ENCODE assay signal across 7 cellular contexts in genomic region chr13:110854866-110855265, GRCh38.
"Had no signal": no experiment of that assay in that cellular context is flagged by ENCODE, and none has a peak within 500 bp of the region (broad histone marks: within the 10 kb centered on the region; RNA-seq: fewer than 3 reads in every experiment).

No MANE protein-coding gene starts in this region.

- H3K4me3 Mint-ChIP-seq: IgD-negative memory B cell had no signal

- H3K27ac ChIP-seq: HL-60, KMS-11 had no signal

- H3K4me3 ChIP-seq: K562 had no signal

- H3K9ac ChIP-seq: KMS-11 had no signal

- H3K4me2 ChIP-seq: KMS-11 had no signal

- H3K36me3 Mint-ChIP-seq: IgD-negative memory B cell had no signal

- ATAC-seq: HepG2, K562 had no signal

- H3K27ac Mint-ChIP-seq: IgD-negative memory B cell had no signal

- DNase-seq: IMR-90, KG1 had no signal
